ENCODE assay signal across 1 cellular context in the genomic region with DNA sequence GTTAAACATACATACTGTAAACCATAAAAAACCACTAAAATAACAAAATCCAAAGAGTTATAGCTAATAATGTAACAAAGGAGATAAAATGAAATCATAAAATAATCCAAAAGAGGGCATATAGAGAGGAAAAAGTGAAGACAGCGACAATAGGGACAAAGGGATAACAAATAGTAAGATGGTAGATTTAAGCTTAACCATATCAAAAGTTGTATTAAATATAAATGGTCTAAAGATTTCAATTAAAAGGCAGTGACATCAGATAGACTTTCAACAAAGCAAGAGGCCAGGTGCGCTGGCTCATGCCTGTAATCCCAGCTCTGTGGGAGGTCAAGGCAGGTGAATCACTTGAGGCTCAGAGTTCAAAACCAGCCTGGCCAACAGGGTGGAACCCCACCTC.
TF ChIP-seq lines count a peak whose summit lies in the region.

No MANE protein-coding gene starts in this region.

TF ChIP-seq in K562, 482 proteins besides CTCF, POLR2A, EP300 and RAD21 (continued from another document):
- TF ChIP-seq, protein P1, sequence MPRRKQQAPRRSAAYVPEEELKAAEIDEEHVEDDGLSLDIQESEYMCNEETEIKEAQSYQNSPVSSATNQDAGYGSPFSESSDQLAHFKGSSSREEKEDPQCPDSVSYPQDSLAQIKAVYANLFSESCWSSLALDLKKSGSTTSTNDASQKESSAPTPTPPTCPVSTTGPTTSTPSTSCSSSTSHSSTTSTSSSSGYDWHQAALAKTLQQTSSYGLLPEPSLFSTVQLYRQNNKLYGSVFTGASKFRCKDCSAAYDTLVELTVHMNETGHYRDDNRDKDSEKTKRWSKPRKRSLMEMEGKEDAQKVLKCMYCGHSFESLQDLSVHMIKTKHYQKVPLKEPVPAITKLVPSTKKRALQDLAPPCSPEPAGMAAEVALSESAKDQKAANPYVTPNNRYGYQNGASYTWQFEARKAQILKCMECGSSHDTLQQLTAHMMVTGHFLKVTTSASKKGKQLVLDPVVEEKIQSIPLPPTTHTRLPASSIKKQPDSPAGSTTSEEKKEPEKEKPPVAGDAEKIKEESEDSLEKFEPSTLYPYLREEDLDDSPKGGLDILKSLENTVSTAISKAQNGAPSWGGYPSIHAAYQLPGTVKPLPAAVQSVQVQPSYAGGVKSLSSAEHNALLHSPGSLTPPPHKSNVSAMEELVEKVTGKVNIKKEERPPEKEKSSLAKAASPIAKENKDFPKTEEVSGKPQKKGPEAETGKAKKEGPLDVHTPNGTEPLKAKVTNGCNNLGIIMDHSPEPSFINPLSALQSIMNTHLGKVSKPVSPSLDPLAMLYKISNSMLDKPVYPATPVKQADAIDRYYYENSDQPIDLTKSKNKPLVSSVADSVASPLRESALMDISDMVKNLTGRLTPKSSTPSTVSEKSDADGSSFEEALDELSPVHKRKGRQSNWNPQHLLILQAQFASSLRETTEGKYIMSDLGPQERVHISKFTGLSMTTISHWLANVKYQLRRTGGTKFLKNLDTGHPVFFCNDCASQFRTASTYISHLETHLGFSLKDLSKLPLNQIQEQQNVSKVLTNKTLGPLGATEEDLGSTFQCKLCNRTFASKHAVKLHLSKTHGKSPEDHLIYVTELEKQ (CRISPR knock-in tag; IDR thresholded peaks at IDR 0.05): no peak
- TF ChIP-seq NRF1 (conservative IDR thresholded peaks at IDR 0.05 in 1 of 2, IDR thresholded peaks at IDR 0.05 in 1 of 2) (no peak), U2AF1 (optimal IDR thresholded peaks at IDR 0.05; ENCODE audit: low read depth, low read length) (no peak), HIVEP1 (CRISPR knock-in tag; IDR thresholded peaks at IDR 0.05) (no peak), ADNP (tag; IDR thresholded peaks at IDR 0.05) (0 out of 2 replicates have a peak, but pooled peaks have one; percentile 30), RBM25 (IDR thresholded peaks at IDR 0.05; ENCODE audit: low read depth, low read length, severe bottlenecking) (peak; percentile 51), U2AF2 (optimal IDR thresholded peaks at IDR 0.05; ENCODE audit: low read depth, low read length) (no peak), ZNF121 (CRISPR knock-in tag; conservative IDR thresholded peaks at IDR 0.05) (no peak), FOS (IDR thresholded peaks at IDR 0.05; ENCODE audit: extremely low read depth, insufficient read length) (no peak), SMARCA5 (IDR thresholded peaks at IDR 0.05) (peak; percentile 60; the same call in 1 of the 2 replicates), ARNT (IDR thresholded peaks at IDR 0.05) (peak in 1 of 2 experiments; percentile 54; a peak in 1 of 4 replicates), JUN (IDR thresholded peaks at IDR 0.05; ENCODE audit: borderline replicate concordance, low read depth, low read length) (no peak), JUN (CRISPR knock-in tag; IDR thresholded peaks at IDR 0.05; ENCODE audit: borderline replicate concordance) (no peak), ZNF133 (CRISPR knock-in tag; IDR thresholded peaks at IDR 0.05) (no peak), ZNF699 (CRISPR knock-in tag; IDR thresholded peaks at IDR 0.05; ENCODE audit: insufficient replicate concordance) (no peak), CAMTA2 (CRISPR knock-in tag; conservative IDR thresholded peaks at IDR 0.05) (no peak), CBX1 (IDR thresholded peaks at IDR 0.05; ENCODE audit: low read depth) (no peak), PTRF (tag; IDR thresholded peaks at IDR 0.05) (no peak), CCNT2 (IDR thresholded peaks at IDR 0.05; ENCODE audit: borderline replicate concordance, extremely low read depth, insufficient read length, low read depth, low read length) (no peak), ZBED1 (IDR thresholded peaks at IDR 0.05) (no peak), E2F3 (CRISPR knock-in tag; IDR thresholded peaks at IDR 0.05) (no peak), SMARCA4 (IDR thresholded peaks at IDR 0.05) (no peak), ZNF507 (tag; conservative IDR thresholded peaks at IDR 0.05) (peak; percentile 100)
- TF ChIP-seq, protein P2, sequence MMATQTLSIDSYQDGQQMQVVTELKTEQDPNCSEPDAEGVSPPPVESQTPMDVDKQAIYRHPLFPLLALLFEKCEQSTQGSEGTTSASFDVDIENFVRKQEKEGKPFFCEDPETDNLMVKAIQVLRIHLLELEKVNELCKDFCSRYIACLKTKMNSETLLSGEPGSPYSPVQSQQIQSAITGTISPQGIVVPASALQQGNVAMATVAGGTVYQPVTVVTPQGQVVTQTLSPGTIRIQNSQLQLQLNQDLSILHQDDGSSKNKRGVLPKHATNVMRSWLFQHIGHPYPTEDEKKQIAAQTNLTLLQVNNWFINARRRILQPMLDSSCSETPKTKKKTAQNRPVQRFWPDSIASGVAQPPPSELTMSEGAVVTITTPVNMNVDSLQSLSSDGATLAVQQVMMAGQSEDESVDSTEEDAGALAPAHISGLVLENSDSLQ (IDR thresholded peaks at IDR 0.05): no peak
- TF ChIP-seq, protein P3, sequence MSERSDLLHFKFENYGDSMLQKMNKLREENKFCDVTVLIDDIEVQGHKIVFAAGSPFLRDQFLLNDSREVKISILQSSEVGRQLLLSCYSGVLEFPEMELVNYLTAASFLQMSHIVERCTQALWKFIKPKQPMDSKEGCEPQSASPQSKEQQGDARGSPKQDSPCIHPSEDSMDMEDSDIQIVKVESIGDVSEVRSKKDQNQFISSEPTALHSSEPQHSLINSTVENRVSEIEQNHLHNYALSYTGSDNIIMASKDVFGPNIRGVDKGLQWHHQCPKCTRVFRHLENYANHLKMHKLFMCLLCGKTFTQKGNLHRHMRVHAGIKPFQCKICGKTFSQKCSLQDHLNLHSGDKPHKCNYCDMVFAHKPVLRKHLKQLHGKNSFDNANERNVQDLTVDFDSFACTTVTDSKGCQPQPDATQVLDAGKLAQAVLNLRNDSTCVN (CRISPR knock-in tag; IDR thresholded peaks at IDR 0.05): no peak
- TF ChIP-seq, protein P4, sequence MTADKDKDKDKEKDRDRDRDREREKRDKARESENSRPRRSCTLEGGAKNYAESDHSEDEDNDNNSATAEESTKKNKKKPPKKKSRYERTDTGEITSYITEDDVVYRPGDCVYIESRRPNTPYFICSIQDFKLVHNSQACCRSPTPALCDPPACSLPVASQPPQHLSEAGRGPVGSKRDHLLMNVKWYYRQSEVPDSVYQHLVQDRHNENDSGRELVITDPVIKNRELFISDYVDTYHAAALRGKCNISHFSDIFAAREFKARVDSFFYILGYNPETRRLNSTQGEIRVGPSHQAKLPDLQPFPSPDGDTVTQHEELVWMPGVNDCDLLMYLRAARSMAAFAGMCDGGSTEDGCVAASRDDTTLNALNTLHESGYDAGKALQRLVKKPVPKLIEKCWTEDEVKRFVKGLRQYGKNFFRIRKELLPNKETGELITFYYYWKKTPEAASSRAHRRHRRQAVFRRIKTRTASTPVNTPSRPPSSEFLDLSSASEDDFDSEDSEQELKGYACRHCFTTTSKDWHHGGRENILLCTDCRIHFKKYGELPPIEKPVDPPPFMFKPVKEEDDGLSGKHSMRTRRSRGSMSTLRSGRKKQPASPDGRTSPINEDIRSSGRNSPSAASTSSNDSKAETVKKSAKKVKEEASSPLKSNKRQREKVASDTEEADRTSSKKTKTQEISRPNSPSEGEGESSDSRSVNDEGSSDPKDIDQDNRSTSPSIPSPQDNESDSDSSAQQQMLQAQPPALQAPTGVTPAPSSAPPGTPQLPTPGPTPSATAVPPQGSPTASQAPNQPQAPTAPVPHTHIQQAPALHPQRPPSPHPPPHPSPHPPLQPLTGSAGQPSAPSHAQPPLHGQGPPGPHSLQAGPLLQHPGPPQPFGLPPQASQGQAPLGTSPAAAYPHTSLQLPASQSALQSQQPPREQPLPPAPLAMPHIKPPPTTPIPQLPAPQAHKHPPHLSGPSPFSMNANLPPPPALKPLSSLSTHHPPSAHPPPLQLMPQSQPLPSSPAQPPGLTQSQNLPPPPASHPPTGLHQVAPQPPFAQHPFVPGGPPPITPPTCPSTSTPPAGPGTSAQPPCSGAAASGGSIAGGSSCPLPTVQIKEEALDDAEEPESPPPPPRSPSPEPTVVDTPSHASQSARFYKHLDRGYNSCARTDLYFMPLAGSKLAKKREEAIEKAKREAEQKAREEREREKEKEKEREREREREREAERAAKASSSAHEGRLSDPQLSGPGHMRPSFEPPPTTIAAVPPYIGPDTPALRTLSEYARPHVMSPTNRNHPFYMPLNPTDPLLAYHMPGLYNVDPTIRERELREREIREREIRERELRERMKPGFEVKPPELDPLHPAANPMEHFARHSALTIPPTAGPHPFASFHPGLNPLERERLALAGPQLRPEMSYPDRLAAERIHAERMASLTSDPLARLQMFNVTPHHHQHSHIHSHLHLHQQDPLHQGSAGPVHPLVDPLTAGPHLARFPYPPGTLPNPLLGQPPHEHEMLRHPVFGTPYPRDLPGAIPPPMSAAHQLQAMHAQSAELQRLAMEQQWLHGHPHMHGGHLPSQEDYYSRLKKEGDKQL (CRISPR knock-in tag; IDR thresholded peaks at IDR 0.05; ENCODE audit: borderline replicate concordance): no peak
- TF ChIP-seq, protein P5, sequence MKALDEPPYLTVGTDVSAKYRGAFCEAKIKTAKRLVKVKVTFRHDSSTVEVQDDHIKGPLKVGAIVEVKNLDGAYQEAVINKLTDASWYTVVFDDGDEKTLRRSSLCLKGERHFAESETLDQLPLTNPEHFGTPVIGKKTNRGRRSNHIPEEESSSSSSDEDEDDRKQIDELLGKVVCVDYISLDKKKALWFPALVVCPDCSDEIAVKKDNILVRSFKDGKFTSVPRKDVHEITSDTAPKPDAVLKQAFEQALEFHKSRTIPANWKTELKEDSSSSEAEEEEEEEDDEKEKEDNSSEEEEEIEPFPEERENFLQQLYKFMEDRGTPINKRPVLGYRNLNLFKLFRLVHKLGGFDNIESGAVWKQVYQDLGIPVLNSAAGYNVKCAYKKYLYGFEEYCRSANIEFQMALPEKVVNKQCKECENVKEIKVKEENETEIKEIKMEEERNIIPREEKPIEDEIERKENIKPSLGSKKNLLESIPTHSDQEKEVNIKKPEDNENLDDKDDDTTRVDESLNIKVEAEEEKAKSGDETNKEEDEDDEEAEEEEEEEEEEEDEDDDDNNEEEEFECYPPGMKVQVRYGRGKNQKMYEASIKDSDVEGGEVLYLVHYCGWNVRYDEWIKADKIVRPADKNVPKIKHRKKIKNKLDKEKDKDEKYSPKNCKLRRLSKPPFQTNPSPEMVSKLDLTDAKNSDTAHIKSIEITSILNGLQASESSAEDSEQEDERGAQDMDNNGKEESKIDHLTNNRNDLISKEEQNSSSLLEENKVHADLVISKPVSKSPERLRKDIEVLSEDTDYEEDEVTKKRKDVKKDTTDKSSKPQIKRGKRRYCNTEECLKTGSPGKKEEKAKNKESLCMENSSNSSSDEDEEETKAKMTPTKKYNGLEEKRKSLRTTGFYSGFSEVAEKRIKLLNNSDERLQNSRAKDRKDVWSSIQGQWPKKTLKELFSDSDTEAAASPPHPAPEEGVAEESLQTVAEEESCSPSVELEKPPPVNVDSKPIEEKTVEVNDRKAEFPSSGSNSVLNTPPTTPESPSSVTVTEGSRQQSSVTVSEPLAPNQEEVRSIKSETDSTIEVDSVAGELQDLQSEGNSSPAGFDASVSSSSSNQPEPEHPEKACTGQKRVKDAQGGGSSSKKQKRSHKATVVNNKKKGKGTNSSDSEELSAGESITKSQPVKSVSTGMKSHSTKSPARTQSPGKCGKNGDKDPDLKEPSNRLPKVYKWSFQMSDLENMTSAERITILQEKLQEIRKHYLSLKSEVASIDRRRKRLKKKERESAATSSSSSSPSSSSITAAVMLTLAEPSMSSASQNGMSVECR (CRISPR knock-in tag; IDR thresholded peaks at IDR 0.05): no peak
- TF ChIP-seq, protein P6, sequence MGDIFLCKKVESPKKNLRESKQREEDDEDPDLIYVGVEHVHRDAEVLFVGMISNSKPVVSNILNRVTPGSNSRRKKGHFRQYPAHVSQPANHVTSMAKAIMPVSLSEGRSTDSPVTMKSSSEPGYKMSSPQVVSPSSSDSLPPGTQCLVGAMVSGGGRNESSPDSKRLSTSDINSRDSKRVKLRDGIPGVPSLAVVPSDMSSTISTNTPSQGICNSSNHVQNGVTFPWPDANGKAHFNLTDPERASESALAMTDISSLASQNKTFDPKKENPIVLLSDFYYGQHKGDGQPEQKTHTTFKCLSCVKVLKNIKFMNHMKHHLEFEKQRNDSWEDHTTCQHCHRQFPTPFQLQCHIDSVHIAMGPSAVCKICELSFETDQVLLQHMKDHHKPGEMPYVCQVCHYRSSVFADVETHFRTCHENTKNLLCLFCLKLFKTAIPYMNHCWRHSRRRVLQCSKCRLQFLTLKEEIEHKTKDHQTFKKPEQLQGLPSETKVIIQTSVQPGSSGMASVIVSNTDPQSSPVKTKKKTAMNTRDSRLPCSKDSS (IDR thresholded peaks at IDR 0.05; ENCODE audit: low read depth, partially characterized antibody): peak; percentile 62
